ENCODE assay signal across 8 cellular contexts in the genomic region with DNA sequence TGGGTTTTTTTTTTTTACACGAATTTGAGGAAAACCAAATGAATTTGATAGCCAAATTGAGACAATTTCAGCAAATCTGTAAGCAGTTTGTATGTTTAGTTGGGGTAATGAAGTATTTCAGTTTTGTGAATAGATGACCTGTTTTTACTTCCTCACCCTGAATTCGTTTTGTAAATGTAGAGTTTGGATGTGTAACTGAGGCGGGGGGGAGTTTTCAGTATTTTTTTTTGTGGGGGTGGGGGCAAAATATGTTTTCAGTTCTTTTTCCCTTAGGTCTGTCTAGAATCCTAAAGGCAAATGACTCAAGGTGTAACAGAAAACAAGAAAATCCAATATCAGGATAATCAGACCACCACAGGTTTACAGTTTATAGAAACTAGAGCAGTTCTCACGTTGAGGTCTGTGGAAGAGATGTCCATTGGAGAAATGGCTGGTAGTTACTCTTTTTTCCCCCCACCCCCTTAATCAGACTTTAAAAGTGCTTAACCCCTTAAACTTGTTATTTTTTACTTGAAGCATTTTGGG. TPM values are rescaled to one million over a fixed set of nuclear protein-coding genes. Genes with fewer than 3 reads are reported as not detected.
DNase-seq lines count a peak whose midpoint lies in the region; ATAC-seq, FAIRE-seq and TF ChIP-seq lines count a peak whose summit lies in the region.

No MANE protein-coding gene starts in this region.

- H2BK5ac ChIP-seq in mesendoderm (ENCODE audit: low read length) = no peak overlapping the region

- H3K9ac ChIP-seq in HUES48 (ENCODE audit: low read depth, low read length) = peak overlapping the region; percentile 99
- peak overlapping the region; percentile 99 for H3K9ac ChIP-seq in mesendoderm (ENCODE audit: low read length)

- H3K9me3 ChIP-seq in AG04450 (ENCODE audit: control insufficient read depth, insufficient read depth, low read length) = no peaks in the 10 kb centered on the region; the same call in 1 of the 2 replicates
- no peaks in the 10 kb centered on the region for H3K9me3 ChIP-seq in HUES48 (ENCODE audit: control insufficient read depth, insufficient read depth, low read length)

- CTCF ChIA-PET in AG04450 (lab: Charles Lee) = interaction anchor here (1.9 kb wide), 1 partner anchor 119 kb away, joined by 4 read pairs; no protein-coding TSS in a partner anchor

- no peak overlapping the region for H2AK5ac ChIP-seq in mesendoderm (ENCODE audit: low read length)

- POLR2A ChIA-PET in AG04450 (lab: Yijun Ruan, JAX) = interaction anchor here (1.0 to 21.9 kb wide), 9 partner anchors 6 to 120 kb away, joined by 3 to 999 read pairs (median 242); partner anchors contain the start of genes FRMD8 and NEAT1

- H3K4me1 ChIP-seq in HUES48 (ENCODE audit: control insufficient read depth, insufficient read depth, low read length) (peaks cover 31% of the 10 kb centered on the region), mesendoderm (ENCODE audit: control insufficient read depth, low read depth, low read length) (peaks cover 9% of the 10 kb centered on the region)

- H3K36me3 ChIP-seq in HUES48 (ENCODE audit: control insufficient read depth, insufficient read depth, low read length) (peaks cover 63% of the 10 kb centered on the region), bronchial epithelial cell (ENCODE audit: control insufficient read depth, insufficient read depth, low read length) (peaks cover 13% of the 10 kb centered on the region), mesendoderm (ENCODE audit: control insufficient read depth, insufficient read depth, low read length) (peaks cover 17% of the 10 kb centered on the region)

- no peak overlapping the region for H2BK120ac ChIP-seq in mesendoderm (ENCODE audit: low read depth, low read length)

- H2BK15ac ChIP-seq in mesendoderm (replicated peaks; ENCODE audit: low read depth) = no peak overlapping the region

- no peak for ATAC-seq in HG03521 (IDR thresholded peaks at IDR 0.05; ENCODE audit: unreplicated experiment)

- WGBS in mesendoderm (ENCODE audit: extremely low coverage, insufficient coverage, low lambda C conversion rate) = no CpG with 5 or more reads among the region's 4 CpGs

- peak overlapping the region; percentile 88 for H3K56ac ChIP-seq in mesendoderm (ENCODE audit: low read length)

- H4K5ac ChIP-seq in mesendoderm (ENCODE audit: low read length) = no peak overlapping the region

- TF ChIP-seq CTCF in AG04450 (IDR thresholded peaks at IDR 0.05; ENCODE audit: low read depth, low read length) (no peak), bronchial epithelial cell (IDR thresholded peaks at IDR 0.05; ENCODE audit: insufficient read depth, low read length, severe bottlenecking) (no peak)

- H3K18ac ChIP-seq in mesendoderm (ENCODE audit: low read length) = no peak overlapping the region

- DNase-seq in AG04450 (ENCODE audit: low read depth, low spot score) (no peak), bronchial epithelial cell (ENCODE audit: low read depth) (no peak), mesendoderm (no peak), cerebellum (ENCODE audit: low spot score) (no peak), medulla oblongata (ENCODE audit: extremely low spot score) (no peak), T-helper 9 cell (no peak)

- H3K4me3 ChIP-seq in AG04450 (ENCODE audit: low read depth, low read length) (peak overlapping the region; percentile 97), HUES48 (ENCODE audit: low read depth, low read length) (peak overlapping the region; percentile 92), bronchial epithelial cell (ENCODE audit: low read depth, low read length) (peak overlapping the region; percentile 50), mesendoderm (ENCODE audit: low read length) (peak overlapping the region; percentile 78)

- H3K79me2 ChIP-seq in mesendoderm (ENCODE audit: control insufficient read depth, insufficient read depth, low read length) = peaks cover 63% of the 10 kb centered on the region

- peak overlapping the region; percentile 97 for H3K27ac ChIP-seq in AG04450 (ENCODE audit: low read depth, low read length)
- peak overlapping the region; percentile 99 for H3K27ac ChIP-seq in HUES48 (ENCODE audit: low read depth, low read length)
- H3K27ac ChIP-seq in mesendoderm (ENCODE audit: low read depth, low read length) = no peak overlapping the region

- H4K8ac ChIP-seq in mesendoderm (ENCODE audit: low read depth, low read length) = no peak overlapping the region

- H3K79me1 ChIP-seq in mesendoderm (ENCODE audit: low read length) = peaks cover 5% of the 10 kb centered on the region

- no peaks in the 10 kb centered on the region for H3K27me3 ChIP-seq in AG04450 (ENCODE audit: control insufficient read depth, insufficient read depth, low read length)
- H3K27me3 ChIP-seq in HUES48 (ENCODE audit: control insufficient read depth, insufficient read depth, low read length) = no peaks in the 10 kb centered on the region
- no peaks in the 10 kb centered on the region for H3K27me3 ChIP-seq in bronchial epithelial cell (ENCODE audit: control insufficient read depth, insufficient read depth, low read length)
- no peaks in the 10 kb centered on the region for H3K27me3 ChIP-seq in mesendoderm (ENCODE audit: insufficient read depth, low read length, poor library complexity)

- H3K23ac ChIP-seq in mesendoderm (ENCODE audit: low read length) = no peak overlapping the region

- FAIRE-seq in bronchial epithelial cell (lab: Jason Lieb, UNC) = no peak

- H3K4ac ChIP-seq in mesendoderm (ENCODE audit: low read depth, low read length) = no peak overlapping the region

- H3K4me2 ChIP-seq in mesendoderm (ENCODE audit: low read length) = peak overlapping the region; percentile 73

RNA-seq across cellular contexts. Expression of gene MALAT1, which starts 2.2 kb away (rescaled TPM):
- 1,149 and 1,465 TPM in 2 replicates for polyA plus RNA-seq in AG04450 (2011; rRNA removed)
- polyA minus RNA-seq in AG04450 (2011; rRNA and poly(A)+ RNA removed) = 15,934 and 21,970 TPM in 2 replicates
- total RNA-seq in bronchial epithelial cell (11,095 and 16,401 TPM in 2 replicates), cerebellum (17,703 TPM)
- polyA plus RNA-seq in mesendoderm (2013, experiment 1 of 2) = 112 TPM
- 116 TPM for polyA plus RNA-seq in mesendoderm (2013, experiment 2 of 2)

RNA-seq across cellular contexts. Expression of gene SCYL1, which starts 23.8 kb away (rescaled TPM):
- polyA plus RNA-seq in AG04450 (2011; rRNA removed) = 60.9 and 90.0 TPM in 2 replicates
- 55.8 and 101 TPM in 2 replicates for polyA minus RNA-seq in AG04450 (2011; rRNA and poly(A)+ RNA removed)
- 49.5 and 64.5 TPM in 2 replicates for total RNA-seq in bronchial epithelial cell
- polyA plus RNA-seq in mesendoderm (2013, experiment 1 of 2) = 50.0 TPM
- 51.8 TPM for polyA plus RNA-seq in mesendoderm (2013, experiment 2 of 2)
- 30.7 TPM for total RNA-seq in cerebellum

RNA-seq across cellular contexts. Expression of gene LTBP3, which starts 57.1 kb away (rescaled TPM):
- polyA plus RNA-seq in AG04450 (2011; rRNA removed) = 25.3 and 49.2 TPM in 2 replicates
- polyA minus RNA-seq in AG04450 (2011; rRNA and poly(A)+ RNA removed) = 17.7 and 25.7 TPM in 2 replicates
- total RNA-seq in bronchial epithelial cell (22.5 and 35.0 TPM in 2 replicates), cerebellum (27.9 TPM)
- polyA plus RNA-seq in mesendoderm (2013, experiment 1 of 2) = 4.6 TPM
- polyA plus RNA-seq in mesendoderm (2013, experiment 2 of 2) = 3.8 TPM
